In the genomic region with DNA sequence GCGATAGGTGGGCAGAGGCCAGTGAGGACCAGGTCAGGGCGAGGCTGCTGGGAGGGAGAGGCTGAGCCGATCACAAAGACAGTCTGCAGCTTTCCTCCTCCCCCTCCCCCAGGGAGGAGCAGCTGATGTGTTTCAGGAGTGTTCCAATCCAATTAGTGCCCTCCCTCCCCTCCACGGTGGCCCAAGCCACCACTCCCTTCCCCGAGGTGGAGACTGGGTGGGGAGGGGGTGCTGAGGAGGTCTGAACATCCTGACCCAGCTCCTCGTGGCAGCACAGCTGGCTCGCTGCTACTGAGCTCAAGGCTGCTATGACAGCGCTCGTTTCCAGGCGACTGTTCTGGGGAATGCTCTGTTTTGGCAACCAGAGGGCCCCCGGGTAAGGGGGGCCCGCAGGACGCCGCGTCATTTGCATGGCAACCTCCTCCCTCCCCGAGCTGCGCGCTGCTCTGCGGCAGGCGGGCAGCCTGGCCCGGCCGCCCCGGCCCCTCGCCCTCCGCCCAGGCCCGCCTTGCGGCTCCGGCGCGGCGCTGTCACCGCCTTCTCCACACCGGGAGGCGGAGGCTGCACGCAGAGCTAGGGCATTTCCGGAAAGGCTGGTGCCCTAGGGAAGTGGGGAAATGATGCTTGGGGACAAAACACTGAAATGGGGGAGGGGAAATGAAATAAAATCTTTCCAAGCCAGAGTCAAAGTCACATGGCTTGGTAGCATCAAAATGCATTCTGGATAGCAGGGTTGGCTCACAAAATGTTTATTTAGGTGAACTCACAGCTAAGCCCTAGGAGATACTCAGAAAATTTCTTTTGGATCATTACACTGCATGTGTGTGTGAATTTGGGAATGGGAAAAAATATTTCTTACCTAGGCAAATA, we compare ENCODE assay signal across 8 cellular contexts.
DNase-seq lines count a peak whose midpoint lies in the region; ATAC-seq, FAIRE-seq and TF ChIP-seq lines count a peak whose summit lies in the region.

No MANE protein-coding gene starts in this region.

- H3K27me3 Mint-ChIP-seq in CD4-positive, alpha-beta T cell, result no peaks in the 10 kb centered on the region
- no peaks in the 10 kb centered on the region for H3K27me3 Mint-ChIP-seq in mesothelial cell of epicardium (ENCODE audit: low read depth)

- peak overlapping the region; percentile 15 to 63 (median 22) for H3K4me3 ChIP-seq in endothelial cell of umbilical vein (replicated peaks in 1 of 3; ENCODE audit: insufficient read depth in 1 of 3, low read depth in 1 of 3, low read length in 3 of 3)

- H3K9ac ChIP-seq in endothelial cell of umbilical vein (replicated peaks; ENCODE audit: extremely low read depth, insufficient read depth, low read length), result peak overlapping the region; percentile 82

- no peaks in the 10 kb centered on the region for H3K79me2 ChIP-seq in endothelial cell of umbilical vein (ENCODE audit: control insufficient read depth, insufficient read depth, low read length)

- no peaks in the 10 kb centered on the region for H3K27me3 ChIP-seq in CD4-positive, alpha-beta T cell (ENCODE audit: control insufficient read depth, insufficient read depth, low read length)
- no peaks in the 10 kb centered on the region for H3K27me3 ChIP-seq in endothelial cell of umbilical vein (ENCODE audit: control insufficient read depth in 2 of 2, insufficient read depth in 2 of 2, low read length in 2 of 2)

- peaks cover 18% of the 10 kb centered on the region for H3K4me1 ChIP-seq in endothelial cell of umbilical vein (ENCODE audit: control insufficient read depth, extremely low read depth, insufficient read depth, low read length)

- dilution Hi-C loops in endothelial cell of umbilical vein (cut with MboI; ENCODE audit: extremely low pct_ligation_motif_present, low sequenced_read_pairs), result no loop called here

- no peaks in the 10 kb centered on the region for H3K9me3 Mint-ChIP-seq in CD4-positive, alpha-beta T cell
- H3K9me3 Mint-ChIP-seq in mesothelial cell of epicardium, result no peaks in the 10 kb centered on the region

- H3K9me3 ChIP-seq in CD4-positive, alpha-beta T cell (ENCODE audit: control insufficient read depth, low read length), result no peaks in the 10 kb centered on the region
- H3K9me3 ChIP-seq in endothelial cell of umbilical vein (replicated peaks; ENCODE audit: control insufficient read depth, insufficient read depth, low read length), result no peaks in the 10 kb centered on the region

- POLR2A ChIA-PET in CD4-positive, alpha-beta T cell (lab: Charles Lee), result interaction anchor here (1.0 to 2.3 kb wide), 5 partner anchors 16 to 716 kb away, joined by 3 to 10 read pairs (median 4); no protein-coding TSS in a partner anchor
- POLR2A ChIA-PET in endothelial cell of umbilical vein (lab: Charles Lee), result no interaction called here

- CTCF ChIA-PET in CD4-positive, alpha-beta T cell (lab: Charles Lee), result interaction anchor here (0.9 to 1.7 kb wide), 10 partner anchors 9 to 217 kb away, joined by 3 to 7 read pairs (median 4); partner anchors contain the start of gene C6orf89
- CTCF ChIA-PET in endothelial cell of umbilical vein (lab: Charles Lee), result interaction anchor here (0.5 to 2.1 kb wide), 10 partner anchors 11 to 69 kb away, joined by 3 to 10 read pairs (median 4); no protein-coding TSS in a partner anchor

- no peaks in the 10 kb centered on the region for H4K20me1 ChIP-seq in endothelial cell of umbilical vein (replicated peaks; ENCODE audit: control insufficient read depth, extremely low read depth, insufficient read depth, low read length)

- H3K4me2 ChIP-seq in endothelial cell of umbilical vein (ENCODE audit: insufficient read depth, low read length), result peak overlapping the region; percentile 96

- H3K9me1 ChIP-seq in endothelial cell of umbilical vein (replicated peaks; ENCODE audit: control insufficient read depth, extremely low read depth, insufficient read depth, low read length), result no peaks in the 10 kb centered on the region

- TF ChIP-seq CTCF in CD4-positive, alpha-beta T cell (IDR thresholded peaks at IDR 0.05), result no peak
- TF ChIP-seq CTCF in endothelial cell of umbilical vein (IDR thresholded peaks at IDR 0.05; ENCODE audit: extremely low read depth in 1 of 2, insufficient read depth in 1 of 2, low read depth in 1 of 2, low read length in 2 of 2) (no peak), mesothelial cell of epicardium (IDR thresholded peaks at IDR 0.05; ENCODE audit: unreplicated experiment) (no peak)

- peak; percentile 93 for ATAC-seq in CD4-positive, alpha-beta T cell (ENCODE audit: poor library complexity)
- peak; percentile 64 for ATAC-seq in GM19467 (IDR thresholded peaks at IDR 0.05; ENCODE audit: unreplicated experiment)

- no peak overlapping the region for H3K27ac ChIP-seq in CD4-positive, alpha-beta T cell (ENCODE audit: low read depth, low read length)
- H3K27ac ChIP-seq in endothelial cell of umbilical vein (ENCODE audit: insufficient read depth, low read depth, low read length), result peak overlapping the region; percentile 72

- H3K4me3 Mint-ChIP-seq in CD4-positive, alpha-beta T cell, result peak overlapping the region; percentile 72
- H3K4me3 Mint-ChIP-seq in mesothelial cell of epicardium, result peak overlapping the region; percentile 55

- DNase-seq in CD4-positive, alpha-beta T cell, result peak; percentile 49 to 77 (median 64)
- DNase-seq in HT1080 (ENCODE audit: low read depth) (peak; percentile 84), NOMO-1 treated with dmso at 0.1 percent for 144 hours (lab: John Stamatoyannopoulos, UW; ENCODE audit: unreplicated experiment) (peak; percentile 85), endothelial cell of umbilical vein (ENCODE audit: low read depth, low spot score) (peak; percentile 83), mesothelial cell of epicardium (ENCODE audit: low spot score in 2 of 2, unreplicated experiment in 2 of 2) (peak; percentile 73 to 80)
- peak; percentile 84 for DNase-seq in activated CD8-positive, alpha-beta memory T cell treated with anti-CD3 and anti-CD28 coated beads, Interleukin-2, amount 50 U/mL, for 48 hours
- peak; percentile 28 for DNase-seq in stimulated activated CD8-positive, alpha-beta memory T cell treated with anti-CD3 and anti-CD28 coated beads, Interleukin-15, amount 100 ng/mL, for 24 hours (ENCODE audit: low read depth)

- peaks cover 39% of the 10 kb centered on the region for H3K4me1 Mint-ChIP-seq in CD4-positive, alpha-beta T cell (ENCODE audit: low read depth)
- peaks cover 37% of the 10 kb centered on the region for H3K4me1 Mint-ChIP-seq in mesothelial cell of epicardium

- peak overlapping the region; percentile 57 for H2AFZ ChIP-seq in endothelial cell of umbilical vein (ENCODE audit: low read depth, low read length)

- no peaks in the 10 kb centered on the region for H3K36me3 ChIP-seq in endothelial cell of umbilical vein (ENCODE audit: control insufficient read depth in 2 of 2, extremely low read depth in 1 of 2, insufficient read depth in 2 of 2, low read length in 2 of 2)

- FAIRE-seq in endothelial cell of umbilical vein (lab: Jason Lieb, UNC), result peak; percentile 82

- BruUV-seq in endothelial cell of umbilical vein (replicated peaks; lab: Mats Ljungman, UMichigan), result no TSS peak

- H3K27ac Mint-ChIP-seq in CD4-positive, alpha-beta T cell, result peak overlapping the region; percentile 81
- H3K27ac Mint-ChIP-seq in mesothelial cell of epicardium, result peak overlapping the region; percentile 93

- intact Hi-C loops in CD4-positive, alpha-beta T cell (cut with DNase I, micrococcal nuclease), result loop anchor here (2.0 to 5.0 kb wide), 3 partner anchors 52 to 70 kb away; partner anchors contain the start of gene PIM1 (in 1 of the 2)
- intact Hi-C loops in endothelial cell of umbilical vein (cut with micrococcal nuclease), result loop anchor here (1.0 to 5.0 kb wide), 5 partner anchors 35 to 74 kb away; partner anchors contain the start of gene PIM1

- peak; percentile 33 for TF ChIP-seq POLR2A in endothelial cell of umbilical vein (IDR thresholded peaks at IDR 0.05; ENCODE audit: low read depth, low read length)

- H3K36me3 Mint-ChIP-seq in CD4-positive, alpha-beta T cell (ENCODE audit: low read depth), result no peaks in the 10 kb centered on the region
- H3K36me3 Mint-ChIP-seq in mesothelial cell of epicardium, result no peaks in the 10 kb centered on the region

TF ChIP-seq in endothelial cell of umbilical vein, 7 proteins besides CTCF, POLR2A, EP300 and RAD21:
- TF ChIP-seq MYC (IDR thresholded peaks at IDR 0.05; ENCODE audit: low read depth, low read length), result no peak
- TF ChIP-seq POLR2AphosphoS5 (IDR thresholded peaks at IDR 0.05; ENCODE audit: insufficient read depth, low read depth, low read length), result peak; percentile 35

Comparison
In these comparisons a context has a peak if more than half of its experiments do, and no peak if none do; other contexts are left out.
1. DNase-seq: peak in every context shown above with its lines; median percentile 85 in NOMO-1 treated with dmso at 0.1 percent for 144 hours; 84 in HT1080; 84 in activated CD8-positive, alpha-beta memory T cell treated with anti-CD3 and anti-CD28 coated beads, Interleukin-2, amount 50 U/mL, for 48 hours; 83 in endothelial cell of umbilical vein; 76 in mesothelial cell of epicardium; 64 in CD4-positive, alpha-beta T cell; 28 in stimulated activated CD8-positive, alpha-beta memory T cell treated with anti-CD3 and anti-CD28 coated beads, Interleukin-15, amount 100 ng/mL, for 24 hours.